Comparison of ENCODE assay signal across 14 cellular contexts in genomic region chr19:3743486-3743885, GRCh38. TPM values are rescaled to one million over a fixed set of nuclear protein-coding genes. Genes with fewer than 3 reads are reported as not detected.
DNase-seq lines count a peak whose midpoint lies in the region; ATAC-seq and TF ChIP-seq lines count a peak whose summit lies in the region.
"Had no signal": no experiment of that assay in that cellular context is flagged by ENCODE, and none has a peak within 500 bp of the region (broad histone marks: within the 10 kb centered on the region; RNA-seq: fewer than 3 reads in every experiment).

No MANE protein-coding gene starts in this region.

- no peaks in the 10 kb centered on the region for H3K9me3 Mint-ChIP-seq in T-cell
- H3K9me3 Mint-ChIP-seq: activated T-helper 2 cell treated with anti-CD3 and anti-CD28 coated beads, Interferon-gamma antibody, Interleukin-2, Interleukin-4, amounts not matched to agents 10 μg/mL and 5 μg/mL and 100 μg/mL, durations not matched to agents 14 hours and 24 hours and 36 hours; T-helper 1 cell treated with Interleukin-12 subunit alpha and Interleukin-12 subunit beta and Interleukin-4 antibody, amounts not matched to agents 30 μg/mL and 1 μg/mL, for 36 hours had no signal

- in situ Hi-C loops in GM23248 (cut with MboI) = no loop called here

- DNase-seq in A673 (ENCODE audit: low spot score) (peak; percentile 51), GM23248 (peak; percentile 23), choroid plexus epithelial cell (ENCODE audit: low read depth) (peak; percentile 48), testis (no peak), NCI-H1694 (lab: John Stamatoyannopoulos, UW) (no peak), NCI-H226 (no peak), T-cell (no peak)
- DNase-seq: activated CD4-positive, alpha-beta T cell treated with anti-CD3 and anti-CD28 coated beads, Interleukin-2, amount 50 U/mL, for 48 hours; naive B cell had no signal

- H3K4me3 ChIP-seq in A673 (ENCODE audit: low read depth, low read length, poor library complexity, severe bottlenecking) = no peak overlapping the region
- H3K4me3 ChIP-seq in GM23248 = no peak overlapping the region
- H3K4me3 ChIP-seq in OCI-LY1 (ENCODE audit: low read depth, low read length, poor library complexity, severe bottlenecking) = peak overlapping the region; percentile 12
- H3K4me3 ChIP-seq in choroid plexus epithelial cell (ENCODE audit: low read depth, low read length) = no peak overlapping the region
- no peak overlapping the region for H3K4me3 ChIP-seq in testis
- H3K4me3 ChIP-seq: BLaER1 treated with 17β-estradiol and CSF1 and Interleukin-3, amounts not matched to agents 10 nM and 100 nM had no signal

- H3K27ac Mint-ChIP-seq in T-cell = no peak overlapping the region
- H3K27ac Mint-ChIP-seq: activated T-helper 2 cell treated with anti-CD3 and anti-CD28 coated beads, Interferon-gamma antibody, Interleukin-2, Interleukin-4, amounts not matched to agents 10 μg/mL and 5 μg/mL and 100 μg/mL, durations not matched to agents 14 hours and 24 hours and 36 hours; T-helper 1 cell treated with Interleukin-12 subunit alpha and Interleukin-12 subunit beta and Interleukin-4 antibody, amounts not matched to agents 30 μg/mL and 1 μg/mL, for 36 hours had no signal

- H2AFZ ChIP-seq in GM23248 (no peak overlapping the region), OCI-LY1 (ENCODE audit: low read length) (peak overlapping the region; percentile 92; the same call in 1 of the 2 replicates)

- POLR2A ChIA-PET in A673 (lab: Charles Lee; ENCODE audit: low non-redundant PET) = no interaction called here
- POLR2A ChIA-PET in T-cell (lab: Charles Lee) = interaction anchor here in 1 of 2 donors (0.5 kb wide), 1 partner anchor 20 kb away, joined by 3 read pairs; no protein-coding TSS in a partner anchor

- no peak overlapping the region for H3K27ac ChIP-seq in A673 (ENCODE audit: low read depth, low read length, poor library complexity, severe bottlenecking)
- no peak overlapping the region for H3K27ac ChIP-seq in GM23248
- H3K27ac ChIP-seq in OCI-LY1 (ENCODE audit: low read depth, low read length, poor library complexity, severe bottlenecking) = no peak overlapping the region
- H3K27ac ChIP-seq in testis = no peak overlapping the region
- H3K27ac ChIP-seq: BLaER1 treated with 17β-estradiol and CSF1 and Interleukin-3, amounts not matched to agents 10 nM and 100 nM had no signal

- no peak for TF ChIP-seq POLR2A in testis (IDR thresholded peaks at IDR 0.05)

- H3K36me3 Mint-ChIP-seq in T-cell = peaks cover 8% of the 10 kb centered on the region
- H3K36me3 Mint-ChIP-seq: naive B cell had no signal

- intact Hi-C loops in A673 (cut with micrococcal nuclease; ENCODE audit: unreplicated experiment) = no loop called here
- intact Hi-C loops in testis (cut with DNase I; ENCODE audit: low total_unique reads) = no loop called here

- H3K9ac ChIP-seq in GM23248 (no peak overlapping the region), OCI-LY1 (ENCODE audit: low read length) (no peak overlapping the region)
- H3K9ac ChIP-seq: BLaER1 treated with 17β-estradiol and CSF1 and Interleukin-3, amounts not matched to agents 10 nM and 100 nM had no signal

- BruUV-seq in A673 (replicated peaks; lab: Mats Ljungman, UMichigan) = no TSS peak

- H3K4me2 ChIP-seq in GM23248 (ENCODE audit: unreplicated experiment) (no peak overlapping the region), OCI-LY1 (ENCODE audit: low read length) (no peak overlapping the region; the same call in 1 of the 2 replicates)
- H3K4me2 ChIP-seq: BLaER1 treated with 17β-estradiol and CSF1 and Interleukin-3, amounts not matched to agents 10 nM and 100 nM had no signal

- no peaks in the 10 kb centered on the region for H3K4me1 ChIP-seq in A673 (ENCODE audit: insufficient read depth, low read length, poor library complexity, severe bottlenecking)
- no peaks in the 10 kb centered on the region for H3K4me1 ChIP-seq in GM23248 (ENCODE audit: insufficient read depth)
- H3K4me1 ChIP-seq in OCI-LY1 (ENCODE audit: insufficient read depth, low read length, severe bottlenecking) = no peaks in the 10 kb centered on the region
- H3K4me1 ChIP-seq in testis = no peaks in the 10 kb centered on the region

- no peaks in the 10 kb centered on the region for H3K27me3 Mint-ChIP-seq in T-cell

- H3K36me3 ChIP-seq in A673 (ENCODE audit: insufficient read depth, low read length, poor library complexity, severe bottlenecking) = no peaks in the 10 kb centered on the region
- no peaks in the 10 kb centered on the region for H3K36me3 ChIP-seq in GM23248 (ENCODE audit: low read depth)
- no peaks in the 10 kb centered on the region for H3K36me3 ChIP-seq in OCI-LY1 (ENCODE audit: insufficient read depth, low read length)
- H3K36me3 ChIP-seq in testis (ENCODE audit: low read depth, missing control alignments) = no peaks in the 10 kb centered on the region
- H3K36me3 ChIP-seq: BLaER1 treated with 17β-estradiol and CSF1 and Interleukin-3, amounts not matched to agents 10 nM and 100 nM had no signal

- peaks cover 9 to 13% (median 10%) of the 10 kb centered on the region in 3 donors for H3K4me1 Mint-ChIP-seq in T-cell
- H3K4me1 Mint-ChIP-seq: naive B cell had no signal

- no peak for ATAC-seq in T-cell (replicated peaks in 1 of 4)

- H3K9me2 ChIP-seq in GM23248 (ENCODE audit: insufficient read depth) (no peaks in the 10 kb centered on the region), OCI-LY1 (ENCODE audit: low read depth, low read length) (no peaks in the 10 kb centered on the region)

- H3K4me3 Mint-ChIP-seq in T-cell = no peak overlapping the region
- H3K4me3 Mint-ChIP-seq: naive B cell; T-helper 1 cell treated with Interleukin-12 subunit alpha and Interleukin-12 subunit beta and Interleukin-4 antibody, amounts not matched to agents 30 μg/mL and 1 μg/mL, for 36 hours had no signal

- H3K27me3 ChIP-seq in A673 (replicated peaks; ENCODE audit: insufficient read depth, low read depth, low read length, poor library complexity) (no peaks in the 10 kb centered on the region), GM23248 (replicated peaks; ENCODE audit: insufficient read depth) (no peaks in the 10 kb centered on the region), OCI-LY1 (ENCODE audit: insufficient read depth, low read length) (no peaks in the 10 kb centered on the region; the same call in 1 of the 2 replicates), testis (no peaks in the 10 kb centered on the region)
- H3K27me3 ChIP-seq: BLaER1 treated with 17β-estradiol and CSF1 and Interleukin-3, amounts not matched to agents 10 nM and 100 nM had no signal

- H4K20me1 ChIP-seq in GM23248 (ENCODE audit: insufficient read depth) = no peaks in the 10 kb centered on the region
- no peaks in the 10 kb centered on the region for H4K20me1 ChIP-seq in OCI-LY1 (ENCODE audit: insufficient read depth, low read length)

- 70 to 79% methylated on average over 2 of the region's 2 CpGs for WGBS in GM23248 (ENCODE audit: low coverage in 1 of 2, low lambda C conversion rate in 2 of 2, missing lambda C conversion rate in 2 of 2), 2 experiments
- 94 to 95% methylated on average over 2 of the region's 2 CpGs for WGBS in testis, 2 donors

- TF ChIP-seq CTCF in A673 (conservative IDR thresholded peaks at IDR 0.05; ENCODE audit: low read depth, low read length) = no peak
- no peak for TF ChIP-seq CTCF in OCI-LY1 (IDR thresholded peaks at IDR 0.05; ENCODE audit: low read length)
- no peak for TF ChIP-seq CTCF in choroid plexus epithelial cell (conservative IDR thresholded peaks at IDR 0.05; ENCODE audit: low read depth, low read length)
- no peak for TF ChIP-seq CTCF in testis (IDR thresholded peaks at IDR 0.05)

- H3F3A ChIP-seq in GM23248 (ENCODE audit: insufficient read depth) (no peaks in the 10 kb centered on the region), OCI-LY1 (ENCODE audit: insufficient read depth, low read length) (no peaks in the 10 kb centered on the region)

- H3K9me3 ChIP-seq in A673 (ENCODE audit: low read depth, low read length, poor library complexity, severe bottlenecking) (no peaks in the 10 kb centered on the region), GM23248 (ENCODE audit: low read depth) (no peaks in the 10 kb centered on the region), OCI-LY1 (ENCODE audit: low read length) (no peaks in the 10 kb centered on the region), testis (no peaks in the 10 kb centered on the region)

- CTCF ChIA-PET in A673 (lab: Charles Lee) = no interaction called here
- CTCF ChIA-PET in T-cell (lab: Charles Lee) = no interaction called here

- H3K79me2 ChIP-seq in GM23248 (ENCODE audit: insufficient read depth) = no peaks in the 10 kb centered on the region
- no peaks in the 10 kb centered on the region for H3K79me2 ChIP-seq in OCI-LY1 (ENCODE audit: insufficient read depth, low read length)

RNA-seq across cellular contexts. Expression of gene APBA3, which starts 18.0 kb away (rescaled TPM):
- total RNA-seq in A673 (2021) = 30.0 and 32.6 TPM in 2 replicates
- 28.3 and 40.0 TPM in 2 replicates for total RNA-seq in GM23248 (2014; rRNA removed; shearing (Covaris generic))
- 16.9 and 18.9 TPM in 2 replicates for polyA plus RNA-seq in GM23248 (2016; fragmentation: Nextera tagmentation; extraction: Ambion mirVana)
- total RNA-seq in testis = 10 to 100 TPM; 34.4 to 48.3 TPM
- 12.0 TPM for polyA plus RNA-seq in testis (ENCODE audit: insufficient read depth, low read depth, low replicate concordance)
- 10 to 100 TPM; 57.3 to 99.0 (median 78.2) TPM for total RNA-seq in T-cell

RNA-seq across cellular contexts. Expression of gene MRPL54, which starts 19.0 kb away (rescaled TPM):
- total RNA-seq in A673 (2021) (47.2 and 51.3 TPM in 2 replicates), testis (10 to 100 TPM; 42.4 to 57.4 TPM), T-cell (10 to 100 TPM; 46.9 to 77.8 (median 52.2) TPM)
- 18.5 and 57.9 TPM in 2 replicates for total RNA-seq in GM23248 (2014; rRNA removed; shearing (Covaris generic))
- polyA plus RNA-seq in GM23248 (2016; fragmentation: Nextera tagmentation; extraction: Ambion mirVana) (73.0 and 74.1 TPM in 2 replicates), testis (ENCODE audit: insufficient read depth, low read depth, low replicate concordance) (96.4 TPM)

RNA-seq across cellular contexts. Expression of gene RAX2, which starts 28.5 kb away (rescaled TPM):
- total RNA-seq in A673 (2021) = not detected in 2 replicates
- total RNA-seq in GM23248 (2014; rRNA removed; shearing (Covaris generic)) = not detected in 2 replicates
- not detected in 2 replicates for polyA plus RNA-seq in GM23248 (2016; fragmentation: Nextera tagmentation; extraction: Ambion mirVana)
- under 1 TPM in 1 of 2 donors, not detected in 1; 0.24 TPM for total RNA-seq in testis
- not detected for polyA plus RNA-seq in testis (ENCODE audit: insufficient read depth, low read depth, low replicate concordance)
- total RNA-seq in T-cell = not detected
- total RNA-seq: activated T-helper 2 cell treated with anti-CD3 and anti-CD28 coated beads, Interferon-gamma antibody, Interleukin-2, Interleukin-4, amounts not matched to agents 10 μg/mL and 5 μg/mL and 100 μg/mL, durations not matched to agents 14 hours and 24 hours and 36 hours; glomerular endothelial cell had no signal

RNA-seq across cellular contexts. Expression of gene TJP3, which starts 35.3 kb away (rescaled TPM):
- total RNA-seq in A673 (2021) (0.63 TPM in 1 of 2 replicates, not detected in the other), testis (10 to 100 TPM; 37.2 to 81.1 TPM), T-cell (10 to 100 TPM; 12.6 to 28.9 (median 19.4) TPM)
- total RNA-seq in GM23248 (2014; rRNA removed; shearing (Covaris generic)) = not detected in 2 replicates
- polyA plus RNA-seq in GM23248 (2016; fragmentation: Nextera tagmentation; extraction: Ambion mirVana) (not detected in 2 replicates), testis (ENCODE audit: insufficient read depth, low read depth, low replicate concordance) (125 TPM)
- total RNA-seq: glomerular endothelial cell had no signal

RNA-seq across cellular contexts. Expression of gene MATK, which starts 42.7 kb away (rescaled TPM):
- total RNA-seq in A673 (2021) (2.0 and 3.5 TPM in 2 replicates), testis (10 to 100 TPM; 10.1 TPM), T-cell (10 to 100 TPM in 4 of 5 donors, 1 to 10 TPM in 1; 9.2 to 41.4 (median 20.6) TPM)
- total RNA-seq in GM23248 (2014; rRNA removed; shearing (Covaris generic)) = not detected in 2 replicates
- polyA plus RNA-seq in GM23248 (2016; fragmentation: Nextera tagmentation; extraction: Ambion mirVana) (not detected in 2 replicates), testis (ENCODE audit: insufficient read depth, low read depth, low replicate concordance) (6.0 TPM)
- total RNA-seq: glomerular endothelial cell had no signal

Comparison
In these comparisons a context has a peak if more than half of its experiments do, and no peak if none do; other contexts are left out.
1. DNase-seq: peak in A673 (single experiment), GM23248 (single experiment) and choroid plexus epithelial cell (single experiment); none in testis (single experiment), NCI-H1694 (single experiment), NCI-H226 (single experiment) and T-cell (0 of 34).